Comparison of ENCODE assay signal across 20 cellular contexts in the genomic region with DNA sequence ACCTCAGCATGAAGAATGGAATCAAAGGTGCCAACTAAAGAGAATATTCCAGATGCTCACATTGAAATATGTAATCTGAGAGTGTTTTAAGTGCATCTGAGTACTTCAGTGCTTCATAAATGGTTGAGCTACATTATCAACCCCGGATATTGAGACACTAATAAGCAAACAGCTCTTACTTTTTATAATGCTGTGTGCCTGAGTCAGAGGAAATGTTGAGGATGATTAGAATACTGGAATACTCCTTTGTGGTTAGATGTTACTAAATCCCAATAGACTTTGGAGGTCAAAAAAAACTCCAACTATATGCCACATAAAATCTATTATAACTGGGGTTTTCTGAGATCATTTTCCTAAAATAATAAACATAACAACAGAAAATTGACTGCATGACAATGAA. TPM values are rescaled to one million over a fixed set of nuclear protein-coding genes. Genes with fewer than 3 reads are reported as not detected.
A peak's percentile ranks its signal among the peaks of the same experiment; 100 is the strongest.
DNase-seq lines count a peak whose midpoint lies in the region; ATAC-seq and TF ChIP-seq lines count a peak whose summit lies in the region.
"Had no signal": no experiment of that assay in that cellular context is flagged by ENCODE, and none has a peak within 500 bp of the region (broad histone marks: within the 10 kb centered on the region; RNA-seq: fewer than 3 reads in every experiment).

No MANE protein-coding gene starts in this region.

- H3K9ac ChIP-seq in Karpas-422 (ENCODE audit: low read length), result no peak overlapping the region

- H3K27me3 ChIP-seq in Karpas-422 (ENCODE audit: low read length), result no peaks in the 10 kb centered on the region

- ATAC-seq in GM19455 (IDR thresholded peaks at IDR 0.05; ENCODE audit: unreplicated experiment) (no peak), HG02870 (IDR thresholded peaks at IDR 0.05; ENCODE audit: unreplicated experiment) (no peak)
- ATAC-seq: activated T-cell treated with anti-CD3 and anti-CD28 coated beads, Interleukin-2, amount 50 U/mL, for 4 hours; Panc1 had no signal

- H3K4me1 ChIP-seq in Karpas-422 (ENCODE audit: low read length), result no peaks in the 10 kb centered on the region
- H3K4me1 ChIP-seq: prostate gland had no signal

- no peak overlapping the region for H3K27ac ChIP-seq in Karpas-422 (ENCODE audit: low read length)
- H3K27ac ChIP-seq: prostate gland, thoracic aorta had no signal

- DNase-seq in AG09309 (ENCODE audit: low read depth) (peak; percentile 17), GM03348 (ENCODE audit: low spot score) (peak; percentile 28), NCI-H524 treated with DMSO at 0.1 percent for 48 hours (lab: John Stamatoyannopoulos, UW) (peak; percentile 30), fibroblast of the aortic adventitia (ENCODE audit: low read depth) (peak; percentile 17), Karpas-422 (no peak), activated gamma-delta T cell (lab: John Stamatoyannopoulos, UW) (no peak)
- DNase-seq: activated CD4-positive, alpha-beta T cell treated with anti-CD3 and anti-CD28 coated beads, Interleukin-2, amount 50 U/mL, for 48 hours; activated T-cell treated with anti-CD3 and anti-CD28 coated beads, Interleukin-2, amount 50 U/mL, for 4 hours; C1 segment of cervical spinal cord; DMS 273 treated with DMSO at 0.1 percent for 48 hours; H9; head of caudate nucleus; NCI-H2029; NCI-H774 had no signal

- H4K20me1 ChIP-seq in Karpas-422 (ENCODE audit: insufficient read depth, low read depth, low read length), result no peaks in the 10 kb centered on the region

- H3K36me3 ChIP-seq in Karpas-422 (ENCODE audit: insufficient read depth, low read length), result no peaks in the 10 kb centered on the region
- H3K36me3 ChIP-seq: prostate gland, thoracic aorta had no signal

- no peaks in the 10 kb centered on the region for H3K79me2 ChIP-seq in Karpas-422 (ENCODE audit: low read length)

- TF ChIP-seq CTCF in AG09309 (IDR thresholded peaks at IDR 0.05; ENCODE audit: control insufficient read depth, insufficient read depth, low read depth, low read length, missing control alignments), result no peak
- TF ChIP-seq CTCF in fibroblast of the aortic adventitia (IDR thresholded peaks at IDR 0.05; ENCODE audit: insufficient read depth, low read length), result no peak

- no peaks in the 10 kb centered on the region for H3K9me2 ChIP-seq in Karpas-422 (replicated peaks; ENCODE audit: insufficient read depth, low read length)

- no peak overlapping the region for H2AFZ ChIP-seq in Karpas-422 (ENCODE audit: low read length)

- H3K4me2 ChIP-seq in Karpas-422 (ENCODE audit: low read depth, low read length, poor library complexity, severe bottlenecking), result no peak overlapping the region

- no peaks in the 10 kb centered on the region for H3K9me3 ChIP-seq in Karpas-422 (ENCODE audit: low read length)
- H3K9me3 ChIP-seq: prostate gland, thoracic aorta had no signal

- H3K4me3 ChIP-seq in AG09309 (ENCODE audit: control insufficient read depth, low read depth, low read length), result no peak overlapping the region
- no peak overlapping the region for H3K4me3 ChIP-seq in fibroblast of the aortic adventitia (ENCODE audit: low read depth, low read length)
- no peak overlapping the region for H3K4me3 ChIP-seq in Karpas-422 (ENCODE audit: low read length)
- H3K4me3 ChIP-seq: prostate gland, thoracic aorta had no signal

RNA-seq across cellular contexts. Expression of gene KCNA3, which starts 12.5 kb away (rescaled TPM):
- under 0.01 TPM in 1 of 2 replicates, not detected in the other for total RNA-seq in fibroblast of the aortic adventitia (ENCODE audit: low replicate concordance)
- total RNA-seq in Karpas-422 (2014; rRNA removed; shearing (Covaris generic); ENCODE audit: low replicate concordance), result not detected in 2 replicates
- total RNA-seq: epithelial cell of proximal tubule had no signal

Comparison
In these comparisons a context has a peak if more than half of its experiments do, and no peak if none do; other contexts are left out.
1. DNase-seq: peak in AG09309 (single experiment), GM03348 (single experiment), NCI-H524 treated with DMSO at 0.1 percent for 48 hours (single experiment) and fibroblast of the aortic adventitia (single experiment); none in Karpas-422 (single experiment) and activated gamma-delta T cell (single experiment).